In the genomic region with DNA sequence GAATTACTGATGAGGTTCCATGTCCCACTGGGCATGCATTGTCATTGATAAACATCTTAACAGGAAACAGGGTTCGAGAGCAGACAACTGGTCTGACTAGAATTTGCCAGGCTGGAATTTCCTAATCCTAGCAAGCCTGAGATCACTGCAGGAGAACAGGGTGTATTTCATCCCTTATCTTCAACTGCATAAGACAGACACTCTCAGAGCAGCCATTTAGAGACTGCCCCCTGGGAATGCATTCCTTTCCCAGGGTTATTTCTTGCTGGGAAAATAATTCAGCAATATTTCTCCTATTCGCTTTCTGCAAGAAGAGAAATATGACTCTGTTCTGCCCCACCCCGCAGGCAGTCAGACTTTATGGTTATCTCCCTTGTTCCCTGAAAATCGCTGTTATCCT, we compare ENCODE assay signal across 7 cellular contexts.
A peak's percentile ranks its signal among the peaks of the same experiment; 100 is the strongest.
DNase-seq lines count a peak whose midpoint lies in the region; ATAC-seq, FAIRE-seq and TF ChIP-seq lines count a peak whose summit lies in the region.
"Not testable (repeated sequence)": the region's sequence is repeated elsewhere in the genome, so short reads cannot be mapped to it uniquely, and the experiment has no call there.

No MANE protein-coding gene starts in this region.

- H4K91ac ChIP-seq in H1 (replicated peaks; ENCODE audit: insufficient read length, low read length): not testable (repeated sequence)

- not testable (repeated sequence) for H2BK20ac ChIP-seq in H1 (ENCODE audit: low read length)

- H4K5ac ChIP-seq in H1 (ENCODE audit: insufficient read length, low read depth, low read length): not testable (repeated sequence)

- H3K9me2 ChIP-seq in GM23338 (ENCODE audit: insufficient read depth): not testable (repeated sequence)

- not testable (repeated sequence) for H3K4me1 Mint-ChIP-seq in GM23338

- not testable (repeated sequence) for H3K36me3 ChIP-seq in A673 (ENCODE audit: insufficient read depth, low read length, poor library complexity, severe bottlenecking); GM23338 (ENCODE audit: insufficient read depth); H1 (ENCODE audit: control insufficient read depth in 2 of 4, insufficient read depth in 4 of 4, low read length in 3 of 4)
- peaks cover 23% of the 10 kb centered on the region for H3K36me3 ChIP-seq in mesodermal cell (ENCODE audit: control insufficient read depth, insufficient read depth, low read length)

- not testable (repeated sequence) for H3K9ac ChIP-seq in H1 (replicated peaks in 1 of 4; ENCODE audit: extremely low read depth in 1 of 4, low read depth in 3 of 4, low read length in 3 of 4)

- H3K4me3 ChIP-seq in A673 (ENCODE audit: low read depth, low read length, poor library complexity, severe bottlenecking); GM23338; cardiac fibroblast (replicated peaks in 1 of 2; ENCODE audit: low read depth in 2 of 2, low read length in 2 of 2); H1 (ENCODE audit: extremely low read depth in 1 of 4, insufficient read depth in 2 of 4, low read depth in 3 of 4, low read length in 4 of 4); mesodermal cell (ENCODE audit: extremely low read depth, insufficient read depth, low read length, poor library complexity, severe bottlenecking): not testable (repeated sequence)

- TF ChIP-seq EP300 in H1 (IDR thresholded peaks at IDR 0.05; ENCODE audit: borderline replicate concordance in 1 of 2, low read depth in 2 of 2, low read length in 2 of 2): peak in 1 of 2 experiments; percentile 86; a peak in 1 of 3 replicates

- not testable (repeated sequence) for H3K27ac ChIP-seq in A673 (ENCODE audit: low read depth, low read length, poor library complexity, severe bottlenecking); GM23338 (ENCODE audit: low read depth); H1 (ENCODE audit: low read depth, low read length)
- H3K27ac ChIP-seq in mesodermal cell (ENCODE audit: low read depth, low read length, severe bottlenecking): peak overlapping the region; percentile 68

- not testable (repeated sequence) for FAIRE-seq in H1 (lab: Jason Lieb, UNC)

- H4K20me1 ChIP-seq in GM23338 (replicated peaks; ENCODE audit: insufficient read depth); H1 (replicated peaks in 1 of 2; ENCODE audit: control insufficient read depth in 1 of 2, insufficient read depth in 2 of 2, low read length in 2 of 2): not testable (repeated sequence)

- H3K23ac ChIP-seq in H1 (ENCODE audit: insufficient read length): not testable (repeated sequence)

- H3K56ac ChIP-seq in H1 (replicated peaks; ENCODE audit: insufficient read length, low read depth, low read length): not testable (repeated sequence)

- not testable (repeated sequence) for H3K4me1 ChIP-seq in A673 (ENCODE audit: insufficient read depth, low read length, poor library complexity, severe bottlenecking); GM23338 (ENCODE audit: insufficient read depth); H1 (replicated peaks in 1 of 4; ENCODE audit: control insufficient read depth in 3 of 4, insufficient read depth in 4 of 4, low read length in 3 of 4); mesodermal cell (ENCODE audit: control insufficient read depth, insufficient read depth, low read length, poor library complexity, severe bottlenecking)

- not testable (repeated sequence) for H4K8ac ChIP-seq in H1 (ENCODE audit: extremely low read depth, insufficient read depth, low read length)

- not testable (repeated sequence) for H3K18ac ChIP-seq in H1 (ENCODE audit: extremely low read depth, low read length)

- H3K79me1 ChIP-seq in H1 (ENCODE audit: low read depth, low read length): not testable (repeated sequence)

- peaks cover 36% of the 10 kb centered on the region for H3K9me3 Mint-ChIP-seq in GM23338

- not testable (repeated sequence) for H3K27ac Mint-ChIP-seq in GM23338

- not testable (repeated sequence) for H3K23me2 ChIP-seq in H1 (ENCODE audit: low read depth, low read length)

- H3K4me3 Mint-ChIP-seq in GM23338: not testable (repeated sequence)

- CTCF ChIA-PET in A673 (lab: Charles Lee); H1 (lab: Charles Lee; ENCODE audit: partially characterized antibody): not testable (repeated sequence)

- H3K36me3 Mint-ChIP-seq in GM23338 (ENCODE audit: low read depth): peaks cover 43% of the 10 kb centered on the region

- H2BK120ac ChIP-seq in H1 (replicated peaks; ENCODE audit: low read depth, low read length): not testable (repeated sequence)

- not testable (repeated sequence) for H2AFZ ChIP-seq in GM23338; H1 (ENCODE audit: low read length)

- not testable (repeated sequence) for H3K4ac ChIP-seq in H1 (replicated peaks; ENCODE audit: insufficient read length, low read depth, low read length)

- intact Hi-C loops in A673 (cut with micrococcal nuclease; ENCODE audit: unreplicated experiment): not testable (repeated sequence)

- TF ChIP-seq POLR2A in H1 (IDR thresholded peaks at IDR 0.05; ENCODE audit: control extremely low read depth in 1 of 2, low read depth in 2 of 2, low read length in 2 of 2): not testable (repeated sequence)

- ATAC-seq in GM23338: not testable (repeated sequence)

- H3K14ac ChIP-seq in H1 (ENCODE audit: insufficient read length): not testable (repeated sequence)

- POLR2A ChIA-PET in A673 (lab: Charles Lee; ENCODE audit: low non-redundant PET); H1 (lab: Charles Lee; ENCODE audit: partially characterized antibody): not testable (repeated sequence)

- peak in 1 of 2 experiments; percentile 5; a peak in 1 of 4 replicates for TF ChIP-seq RAD21 in H1 (IDR thresholded peaks at IDR 0.05 in 1 of 2, conservative IDR thresholded peaks at IDR 0.05 in 1 of 2; ENCODE audit: low read depth in 2 of 2, low read length in 2 of 2)

- H3K27me3 Mint-ChIP-seq in GM23338 (ENCODE audit: insufficient read depth, low read depth, poor library complexity): not testable (repeated sequence)

- not testable (repeated sequence) for H2BK15ac ChIP-seq in H1 (ENCODE audit: low read length)

- DNase-seq in A673 (ENCODE audit: low spot score) (peak; percentile 43), GM23338 (ENCODE audit: low spot score) (peak; percentile 50), SK-N-DZ (ENCODE audit: low spot score) (peak; percentile 89), cardiac fibroblast (ENCODE audit: low read depth in 2 of 2) (peak; percentile 32 to 41), islet precursor cell (peak; percentile 72)
- not testable (repeated sequence) for DNase-seq in H1 (ENCODE audit: low read depth in 1 of 2, low spot score in 2 of 2)

- TF ChIP-seq CTCF in A673 (conservative IDR thresholded peaks at IDR 0.05; ENCODE audit: low read depth, low read length); GM23338 (conservative IDR thresholded peaks at IDR 0.05; ENCODE audit: low read depth in 2 of 2); cardiac fibroblast (IDR thresholded peaks at IDR 0.05; ENCODE audit: low read depth, low read length); H1 (IDR thresholded peaks at IDR 0.05; ENCODE audit: control extremely low read depth in 1 of 3, insufficient read depth in 1 of 3, low read depth in 1 of 3, low read length in 3 of 3): not testable (repeated sequence)

- not testable (repeated sequence) for H3K27me3 ChIP-seq in A673 (replicated peaks; ENCODE audit: insufficient read depth, low read depth, low read length, poor library complexity); GM23338 (ENCODE audit: insufficient read depth); H1 (replicated peaks in 1 of 4; ENCODE audit: control insufficient read depth in 3 of 4, extremely low read depth in 1 of 4, insufficient read depth in 3 of 4, low read length in 3 of 4)

- not testable (repeated sequence) for H3F3A ChIP-seq in GM23338 (replicated peaks; ENCODE audit: low read depth)

- not testable (repeated sequence) for H2AK5ac ChIP-seq in H1 (ENCODE audit: low read depth, low read length)

- H3K9me3 ChIP-seq in A673 (ENCODE audit: low read depth, low read length, poor library complexity, severe bottlenecking): not testable (repeated sequence)
- H3K9me3 ChIP-seq in H1 (ENCODE audit: insufficient read depth in 2 of 2, low read depth in 1 of 2, low read length in 1 of 2) (peaks cover 5 to 12% of the 10 kb centered on the region in 2 experiments; a peak in 3 of 4 replicates), mesodermal cell (ENCODE audit: control insufficient read depth, low read length) (peaks cover 16% of the 10 kb centered on the region)

- not testable (repeated sequence) for H3K79me2 ChIP-seq in GM23338 (replicated peaks; ENCODE audit: insufficient read depth); H1 (ENCODE audit: control insufficient read depth in 1 of 2, insufficient read depth in 2 of 2, low read length in 2 of 2)

- not testable (repeated sequence) for BruUV-seq in A673 (replicated peaks; lab: Mats Ljungman, UMichigan)

- WGBS in H1 (ENCODE audit: extremely low coverage in 1 of 2, insufficient coverage in 1 of 2, insufficient read length in 1 of 2, insufficient replicate concordance in 2 of 2, low coverage in 1 of 2, low lambda C conversion rate in 2 of 2, missing lambda C conversion rate in 1 of 2), 2 experiments: 85% methylated on average over 4 of the region's 4 CpGs; no CpG with 5 or more reads in 1 of the 2 experiments
- WGBS in mesodermal cell (ENCODE audit: insufficient coverage in 2 of 2), 2 experiments: 71 to 92% methylated on average over 3 of the region's 4 CpGs

- not testable (repeated sequence) for H3K4me2 ChIP-seq in GM23338; H1 (ENCODE audit: insufficient read depth in 1 of 2, low read depth in 2 of 2, low read length in 2 of 2)

- H2BK12ac ChIP-seq in H1 (ENCODE audit: low read depth, low read length): not testable (repeated sequence)

- H2BK5ac ChIP-seq in H1 (ENCODE audit: low read depth, low read length): not testable (repeated sequence)

TF ChIP-seq in H1, 55 proteins besides CTCF, POLR2A, EP300 and RAD21:
- TF ChIP-seq TEAD4 (IDR thresholded peaks at IDR 0.05; ENCODE audit: low read depth, low read length): peak; percentile 37; the same call in 1 of the 2 replicates
- 0 out of 2 replicates have a peak, but pooled peaks have one; percentile 24 for TF ChIP-seq POU5F1 (IDR thresholded peaks at IDR 0.05; ENCODE audit: low read depth, low read length)
